ENCODE assay signal across 1 cellular context in genomic region chr22:20807315-20807752, GRCh38.
TF ChIP-seq lines count a peak whose summit lies in the region.

No MANE protein-coding gene starts in this region.

TF ChIP-seq in HCT116, 20 proteins besides CTCF, POLR2A, EP300 and RAD21 (continued from another document):
- TF ChIP-seq, protein P1, sequence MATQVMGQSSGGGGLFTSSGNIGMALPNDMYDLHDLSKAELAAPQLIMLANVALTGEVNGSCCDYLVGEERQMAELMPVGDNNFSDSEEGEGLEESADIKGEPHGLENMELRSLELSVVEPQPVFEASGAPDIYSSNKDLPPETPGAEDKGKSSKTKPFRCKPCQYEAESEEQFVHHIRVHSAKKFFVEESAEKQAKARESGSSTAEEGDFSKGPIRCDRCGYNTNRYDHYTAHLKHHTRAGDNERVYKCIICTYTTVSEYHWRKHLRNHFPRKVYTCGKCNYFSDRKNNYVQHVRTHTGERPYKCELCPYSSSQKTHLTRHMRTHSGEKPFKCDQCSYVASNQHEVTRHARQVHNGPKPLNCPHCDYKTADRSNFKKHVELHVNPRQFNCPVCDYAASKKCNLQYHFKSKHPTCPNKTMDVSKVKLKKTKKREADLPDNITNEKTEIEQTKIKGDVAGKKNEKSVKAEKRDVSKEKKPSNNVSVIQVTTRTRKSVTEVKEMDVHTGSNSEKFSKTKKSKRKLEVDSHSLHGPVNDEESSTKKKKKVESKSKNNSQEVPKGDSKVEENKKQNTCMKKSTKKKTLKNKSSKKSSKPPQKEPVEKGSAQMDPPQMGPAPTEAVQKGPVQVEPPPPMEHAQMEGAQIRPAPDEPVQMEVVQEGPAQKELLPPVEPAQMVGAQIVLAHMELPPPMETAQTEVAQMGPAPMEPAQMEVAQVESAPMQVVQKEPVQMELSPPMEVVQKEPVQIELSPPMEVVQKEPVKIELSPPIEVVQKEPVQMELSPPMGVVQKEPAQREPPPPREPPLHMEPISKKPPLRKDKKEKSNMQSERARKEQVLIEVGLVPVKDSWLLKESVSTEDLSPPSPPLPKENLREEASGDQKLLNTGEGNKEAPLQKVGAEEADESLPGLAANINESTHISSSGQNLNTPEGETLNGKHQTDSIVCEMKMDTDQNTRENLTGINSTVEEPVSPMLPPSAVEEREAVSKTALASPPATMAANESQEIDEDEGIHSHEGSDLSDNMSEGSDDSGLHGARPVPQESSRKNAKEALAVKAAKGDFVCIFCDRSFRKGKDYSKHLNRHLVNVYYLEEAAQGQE (IDR thresholded peaks at IDR 0.05; ENCODE audit: low read depth), result no peak
